11 cellular contexts compared by ENCODE assay signal in the genomic region with DNA sequence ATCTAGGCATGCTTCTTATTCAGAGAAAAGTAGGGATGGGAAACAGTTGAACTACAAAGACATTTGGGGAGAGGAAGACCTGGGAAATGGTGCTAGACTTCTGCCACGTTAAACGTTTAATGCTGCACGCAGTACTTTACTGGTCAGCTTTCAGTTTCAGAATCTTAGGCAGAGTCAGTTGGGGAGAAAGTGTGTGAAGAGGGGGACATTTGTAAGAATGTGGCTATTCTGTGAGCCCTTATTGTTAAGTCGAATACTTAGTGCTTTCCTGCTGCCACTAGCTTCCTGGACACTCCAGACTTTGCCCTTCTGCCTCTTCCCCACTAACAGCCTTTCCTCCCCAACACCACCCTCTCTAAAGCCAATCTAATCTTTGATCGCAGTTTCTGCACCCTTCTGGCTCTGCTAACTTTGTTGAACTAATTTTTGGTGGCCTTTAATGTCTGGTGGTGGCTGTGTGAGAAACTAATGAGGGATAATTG. TPM values are rescaled to one million over a fixed set of nuclear protein-coding genes. Genes with fewer than 3 reads are reported as not detected.
DNase-seq lines count a peak whose midpoint lies in the region; ATAC-seq and TF ChIP-seq lines count a peak whose summit lies in the region.
"Had no signal": no experiment of that assay in that cellular context is flagged by ENCODE, and none has a peak within 500 bp of the region (broad histone marks: within the 10 kb centered on the region; RNA-seq: fewer than 3 reads in every experiment).

No MANE protein-coding gene starts in this region.

- H3K4ac ChIP-seq in mesenchymal stem cell (ENCODE audit: low read depth in 1 of 2, low read length in 2 of 2) = no peak overlapping the region

- peaks cover 18% of the 10 kb centered on the region for H3K4me1 Mint-ChIP-seq in WTC11

- peaks cover 7% of the 10 kb centered on the region for H3K79me1 ChIP-seq in mesenchymal stem cell (replicated peaks; ENCODE audit: low read length, poor library complexity, severe bottlenecking)

- CTCF ChIA-PET in WTC11 (lab: Charles Lee) = interaction anchor here (0.6 to 1.1 kb wide), 3 partner anchors 59 to 1657 kb away, joined by 3 to 4 read pairs (median 4); no protein-coding TSS in a partner anchor

- no peaks in the 10 kb centered on the region for H3K27me3 Mint-ChIP-seq in WTC11 (ENCODE audit: low read depth)
- H3K27me3 Mint-ChIP-seq: activated naive CD8-positive, alpha-beta T cell had no signal

- H2AK5ac ChIP-seq in mesenchymal stem cell (ENCODE audit: low read length, severe bottlenecking) = no peak overlapping the region

- H3K14ac ChIP-seq in mesenchymal stem cell (ENCODE audit: low read length in 2 of 2) = no peak overlapping the region

- H3K18ac ChIP-seq in mesenchymal stem cell (ENCODE audit: low read depth in 1 of 2, low read length in 2 of 2) = no peak overlapping the region

- H2AFZ ChIP-seq in mesenchymal stem cell (ENCODE audit: low read depth, low read length) = no peak overlapping the region

- H3K27me3 ChIP-seq in mesenchymal stem cell (ENCODE audit: control insufficient read depth in 1 of 2, insufficient read depth in 1 of 2, low read length in 2 of 2) = no peaks in the 10 kb centered on the region

- H3K36me3 ChIP-seq in mesenchymal stem cell (ENCODE audit: control insufficient read depth in 1 of 2, insufficient read depth in 2 of 2, low read depth in 1 of 2, low read length in 2 of 2) = no peaks in the 10 kb centered on the region

- H3K4me2 ChIP-seq in mesenchymal stem cell (ENCODE audit: low read length, poor library complexity, severe bottlenecking) = no peak overlapping the region

- H3K9me3 ChIP-seq in mesenchymal stem cell (ENCODE audit: control insufficient read depth, low read length) = no peaks in the 10 kb centered on the region

- no peak overlapping the region for H4K8ac ChIP-seq in mesenchymal stem cell (ENCODE audit: low read length)

- H3K27ac ChIP-seq in mesenchymal stem cell (ENCODE audit: low read length, poor library complexity, severe bottlenecking) = no peak overlapping the region
- H3K27ac ChIP-seq: VCaP had no signal

- H3K27ac Mint-ChIP-seq in WTC11 = no peak overlapping the region
- H3K27ac Mint-ChIP-seq: activated naive CD8-positive, alpha-beta T cell had no signal

- H3K4me3 Mint-ChIP-seq in WTC11 = no peak overlapping the region
- H3K4me3 Mint-ChIP-seq: activated naive CD8-positive, alpha-beta T cell had no signal

- H3K4me1 ChIP-seq in mesenchymal stem cell (ENCODE audit: control insufficient read depth, insufficient read depth, low read depth, low read length) = peaks cover 5% of the 10 kb centered on the region

- peak; percentile 50 for ATAC-seq in GM19397 (IDR thresholded peaks at IDR 0.05; ENCODE audit: unreplicated experiment)
- no peak for ATAC-seq in WTC11

- no peak overlapping the region for H2BK15ac ChIP-seq in mesenchymal stem cell (ENCODE audit: low read depth, poor library complexity, severe bottlenecking)

- H2BK5ac ChIP-seq in mesenchymal stem cell (ENCODE audit: low read depth, low read length, poor library complexity, severe bottlenecking) = no peak overlapping the region

- no peaks in the 10 kb centered on the region for H3K9me3 Mint-ChIP-seq in WTC11

- DNase-seq in COR-L47 (lab: John Stamatoyannopoulos, UW) (peak; percentile 44), RPMI8226 (peak; percentile 41), mesenchymal stem cell (no peak), WTC11 (ENCODE audit: low spot score) (no peak), NCI-H128 (lab: John Stamatoyannopoulos, UW; ENCODE audit: unreplicated experiment) (no peak), NCI-H2029 (lab: John Stamatoyannopoulos, UW) (no peak)
- no peak for DNase-seq in stimulated activated naive CD4-positive, alpha-beta T cell treated with Interleukin-2 at 50 U/mL for 16 hours (lab: John Stamatoyannopoulos, UW)
- DNase-seq: DMS 273 treated with DMSO at 0.1 percent for 48 hours had no signal

- H3K23ac ChIP-seq in mesenchymal stem cell (ENCODE audit: low read length in 2 of 2) = no peak overlapping the region

- peak overlapping the region in 1 of 2 experiments; percentile 32 for H3K4me3 ChIP-seq in mesenchymal stem cell (ENCODE audit: insufficient read depth in 1 of 2, low read depth in 1 of 2, low read length in 2 of 2)

- no peak overlapping the region for H2BK120ac ChIP-seq in mesenchymal stem cell (ENCODE audit: low read depth, low read length)

- no peak overlapping the region for H2BK12ac ChIP-seq in mesenchymal stem cell (ENCODE audit: low read length in 2 of 2)

- TF ChIP-seq CTCF in WTC11 (IDR thresholded peaks at IDR 0.05) = no peak

- 86% methylated on average over 5 of the region's 5 CpGs for WGBS in mesenchymal stem cell

- POLR2A ChIA-PET in WTC11 (lab: Charles Lee) = no interaction called here

- H3K36me3 Mint-ChIP-seq in WTC11 = no peaks in the 10 kb centered on the region
- H3K36me3 Mint-ChIP-seq: activated naive CD8-positive, alpha-beta T cell had no signal

- peak overlapping the region; percentile 83 for H3K9ac ChIP-seq in mesenchymal stem cell (ENCODE audit: low read length)

- no peak overlapping the region for H4K91ac ChIP-seq in mesenchymal stem cell (ENCODE audit: low read length)

TF ChIP-seq in WTC11, 78 proteins besides CTCF, POLR2A, EP300 and RAD21:
- TF ChIP-seq, protein P1, sequence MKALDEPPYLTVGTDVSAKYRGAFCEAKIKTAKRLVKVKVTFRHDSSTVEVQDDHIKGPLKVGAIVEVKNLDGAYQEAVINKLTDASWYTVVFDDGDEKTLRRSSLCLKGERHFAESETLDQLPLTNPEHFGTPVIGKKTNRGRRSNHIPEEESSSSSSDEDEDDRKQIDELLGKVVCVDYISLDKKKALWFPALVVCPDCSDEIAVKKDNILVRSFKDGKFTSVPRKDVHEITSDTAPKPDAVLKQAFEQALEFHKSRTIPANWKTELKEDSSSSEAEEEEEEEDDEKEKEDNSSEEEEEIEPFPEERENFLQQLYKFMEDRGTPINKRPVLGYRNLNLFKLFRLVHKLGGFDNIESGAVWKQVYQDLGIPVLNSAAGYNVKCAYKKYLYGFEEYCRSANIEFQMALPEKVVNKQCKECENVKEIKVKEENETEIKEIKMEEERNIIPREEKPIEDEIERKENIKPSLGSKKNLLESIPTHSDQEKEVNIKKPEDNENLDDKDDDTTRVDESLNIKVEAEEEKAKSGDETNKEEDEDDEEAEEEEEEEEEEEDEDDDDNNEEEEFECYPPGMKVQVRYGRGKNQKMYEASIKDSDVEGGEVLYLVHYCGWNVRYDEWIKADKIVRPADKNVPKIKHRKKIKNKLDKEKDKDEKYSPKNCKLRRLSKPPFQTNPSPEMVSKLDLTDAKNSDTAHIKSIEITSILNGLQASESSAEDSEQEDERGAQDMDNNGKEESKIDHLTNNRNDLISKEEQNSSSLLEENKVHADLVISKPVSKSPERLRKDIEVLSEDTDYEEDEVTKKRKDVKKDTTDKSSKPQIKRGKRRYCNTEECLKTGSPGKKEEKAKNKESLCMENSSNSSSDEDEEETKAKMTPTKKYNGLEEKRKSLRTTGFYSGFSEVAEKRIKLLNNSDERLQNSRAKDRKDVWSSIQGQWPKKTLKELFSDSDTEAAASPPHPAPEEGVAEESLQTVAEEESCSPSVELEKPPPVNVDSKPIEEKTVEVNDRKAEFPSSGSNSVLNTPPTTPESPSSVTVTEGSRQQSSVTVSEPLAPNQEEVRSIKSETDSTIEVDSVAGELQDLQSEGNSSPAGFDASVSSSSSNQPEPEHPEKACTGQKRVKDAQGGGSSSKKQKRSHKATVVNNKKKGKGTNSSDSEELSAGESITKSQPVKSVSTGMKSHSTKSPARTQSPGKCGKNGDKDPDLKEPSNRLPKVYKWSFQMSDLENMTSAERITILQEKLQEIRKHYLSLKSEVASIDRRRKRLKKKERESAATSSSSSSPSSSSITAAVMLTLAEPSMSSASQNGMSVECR (CRISPR knock-in tag; IDR thresholded peaks at IDR 0.05; ENCODE audit: borderline replicate concordance) = no peak
- no peak for TF ChIP-seq FOXJ3 (CRISPR knock-in tag; IDR thresholded peaks at IDR 0.05; ENCODE audit: borderline replicate concordance)
- TF ChIP-seq, protein P2, sequence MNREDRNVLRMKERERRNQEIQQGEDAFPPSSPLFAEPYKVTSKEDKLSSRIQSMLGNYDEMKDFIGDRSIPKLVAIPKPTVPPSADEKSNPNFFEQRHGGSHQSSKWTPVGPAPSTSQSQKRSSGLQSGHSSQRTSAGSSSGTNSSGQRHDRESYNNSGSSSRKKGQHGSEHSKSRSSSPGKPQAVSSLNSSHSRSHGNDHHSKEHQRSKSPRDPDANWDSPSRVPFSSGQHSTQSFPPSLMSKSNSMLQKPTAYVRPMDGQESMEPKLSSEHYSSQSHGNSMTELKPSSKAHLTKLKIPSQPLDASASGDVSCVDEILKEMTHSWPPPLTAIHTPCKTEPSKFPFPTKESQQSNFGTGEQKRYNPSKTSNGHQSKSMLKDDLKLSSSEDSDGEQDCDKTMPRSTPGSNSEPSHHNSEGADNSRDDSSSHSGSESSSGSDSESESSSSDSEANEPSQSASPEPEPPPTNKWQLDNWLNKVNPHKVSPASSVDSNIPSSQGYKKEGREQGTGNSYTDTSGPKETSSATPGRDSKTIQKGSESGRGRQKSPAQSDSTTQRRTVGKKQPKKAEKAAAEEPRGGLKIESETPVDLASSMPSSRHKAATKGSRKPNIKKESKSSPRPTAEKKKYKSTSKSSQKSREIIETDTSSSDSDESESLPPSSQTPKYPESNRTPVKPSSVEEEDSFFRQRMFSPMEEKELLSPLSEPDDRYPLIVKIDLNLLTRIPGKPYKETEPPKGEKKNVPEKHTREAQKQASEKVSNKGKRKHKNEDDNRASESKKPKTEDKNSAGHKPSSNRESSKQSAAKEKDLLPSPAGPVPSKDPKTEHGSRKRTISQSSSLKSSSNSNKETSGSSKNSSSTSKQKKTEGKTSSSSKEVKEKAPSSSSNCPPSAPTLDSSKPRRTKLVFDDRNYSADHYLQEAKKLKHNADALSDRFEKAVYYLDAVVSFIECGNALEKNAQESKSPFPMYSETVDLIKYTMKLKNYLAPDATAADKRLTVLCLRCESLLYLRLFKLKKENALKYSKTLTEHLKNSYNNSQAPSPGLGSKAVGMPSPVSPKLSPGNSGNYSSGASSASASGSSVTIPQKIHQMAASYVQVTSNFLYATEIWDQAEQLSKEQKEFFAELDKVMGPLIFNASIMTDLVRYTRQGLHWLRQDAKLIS (CRISPR knock-in tag; IDR thresholded peaks at IDR 0.05; ENCODE audit: borderline replicate concordance) = no peak
- no peak for TF ChIP-seq SMAD3 (CRISPR knock-in tag; IDR thresholded peaks at IDR 0.05; ENCODE audit: borderline replicate concordance)
- no peak for TF ChIP-seq CBFB (CRISPR knock-in tag; IDR thresholded peaks at IDR 0.05; ENCODE audit: low read depth)
- no peak for TF ChIP-seq RORB (CRISPR knock-in tag; IDR thresholded peaks at IDR 0.05)

RNA-seq across cellular contexts. Expression of gene CYSTM1, which starts 6.1 kb away (rescaled TPM):
- 40.5 TPM for polyA plus RNA-seq in mesenchymal stem cell (2013, experiment 1 of 2)
- 40.9 TPM for polyA plus RNA-seq in mesenchymal stem cell (2013, experiment 2 of 2)
- 27.7 to 29.3 TPM (median 28.9 TPM) in 3 replicates for total RNA-seq in WTC11 (2021)

RNA-seq across cellular contexts. Expression of gene IGIP, which starts 55.3 kb away (rescaled TPM):
- polyA plus RNA-seq in mesenchymal stem cell (2013, experiment 1 of 2) = 0.98 TPM
- 1.0 TPM for polyA plus RNA-seq in mesenchymal stem cell (2013, experiment 2 of 2)
- 1.2 to 1.7 TPM (median 1.5 TPM) in 3 replicates for total RNA-seq in WTC11 (2021)

Comparison
In these comparisons a context has a peak if more than half of its experiments do, and no peak if none do; other contexts are left out.
1. DNase-seq: peak in COR-L47 (single experiment) and RPMI8226 (single experiment); none in mesenchymal stem cell (single experiment), stimulated activated naive CD4-positive, alpha-beta T cell treated with Interleukin-2 at 50 U/mL for 16 hours (single experiment), WTC11 (single experiment), NCI-H128 (single experiment) and NCI-H2029 (single experiment).